15 cellular contexts compared by ENCODE assay signal in genomic region chr15:47411733-47412530, GRCh38.
DNase-seq lines count a peak whose midpoint lies in the region; ATAC-seq and TF ChIP-seq lines count a peak whose summit lies in the region.
"Had no signal": no experiment of that assay in that cellular context is flagged by ENCODE, and none has a peak within 500 bp of the region (broad histone marks: within the 10 kb centered on the region; RNA-seq: fewer than 3 reads in every experiment).

No MANE protein-coding gene starts in this region.

- no peaks in the 10 kb centered on the region for H3K79me1 ChIP-seq in mesendoderm (ENCODE audit: low read length)

- no peak overlapping the region for H2BK5ac ChIP-seq in mesendoderm (ENCODE audit: low read length)

- no peak overlapping the region for H4K5ac ChIP-seq in mesendoderm (ENCODE audit: low read length)

- no peak overlapping the region for H3K18ac ChIP-seq in mesendoderm (ENCODE audit: low read length)

- H2AK5ac ChIP-seq in mesendoderm (ENCODE audit: low read length): no peak overlapping the region

- no peak overlapping the region for H2BK120ac ChIP-seq in mesendoderm (ENCODE audit: low read depth, low read length)

- H3K23ac ChIP-seq in mesendoderm (ENCODE audit: low read length): no peak overlapping the region

- no peak for TF ChIP-seq POLR2A in suprapubic skin (IDR thresholded peaks at IDR 0.05)

- H3K27ac ChIP-seq in WERI-Rb-1: peak overlapping the region; percentile 51
- no peak overlapping the region for H3K27ac ChIP-seq in mesendoderm (ENCODE audit: low read depth, low read length)
- no peak overlapping the region for H3K27ac ChIP-seq in suprapubic skin
- H3K27ac ChIP-seq: uterus had no signal

- no peak overlapping the region for H4K8ac ChIP-seq in mesendoderm (ENCODE audit: low read depth, low read length)

- H3K27me3 ChIP-seq in WERI-Rb-1 (ENCODE audit: insufficient read depth, low read depth, severe bottlenecking) (no peaks in the 10 kb centered on the region), mesendoderm (ENCODE audit: insufficient read depth, low read length, poor library complexity) (no peaks in the 10 kb centered on the region), suprapubic skin (no peaks in the 10 kb centered on the region)
- H3K27me3 ChIP-seq: uterus had no signal

- H3K4me3 ChIP-seq in WERI-Rb-1 (ENCODE audit: low read depth, low read length) (peak overlapping the region; percentile 15), mesendoderm (ENCODE audit: low read length) (no peak overlapping the region), suprapubic skin (no peak overlapping the region)
- H3K4me3 ChIP-seq: uterus had no signal

- no peak overlapping the region for H3K56ac ChIP-seq in mesendoderm (ENCODE audit: low read length)

- TF ChIP-seq EP300 in suprapubic skin (IDR thresholded peaks at IDR 0.05): no peak

- no peaks in the 10 kb centered on the region for H3K79me2 ChIP-seq in mesendoderm (ENCODE audit: control insufficient read depth, insufficient read depth, low read length)

- peak; percentile 72 for DNase-seq in D341Med (ENCODE audit: low spot score)
- DNase-seq in NCI-H2081 treated with DMSO at 0.1 percent for 48 hours (lab: John Stamatoyannopoulos, UW): peak; percentile 67
- peak; percentile 75 for DNase-seq in WERI-Rb-1
- DNase-seq in mesendoderm: no peak
- DNase-seq in suprapubic skin (ENCODE audit: low spot score in 2 of 2): no peak
- DNase-seq in stimulated activated CD4-positive, alpha-beta T cell treated with anti-CD3 and anti-CD28 coated beads, Interleukin-2, amount 100 ng/mL, for 48 hours: no peak
- DNase-seq in T-helper 1 cell: no peak
- DNase-seq: activated CD8-positive, alpha-beta T cell treated with anti-CD3 and anti-CD28 coated beads for 36 hours; activated naive CD8-positive, alpha-beta T cell treated with anti-CD3 and anti-CD28 coated beads, Interleukin-2, amount 50 U/mL, for 24 hours; head of caudate nucleus; occipital lobe; PC-3; stimulated activated naive B cell treated with anti-CD40 and anti-IgM and Interleukin-4, amounts not matched to agents 10 μg/mL and 1 μg/mL and 100 μg/mL, for 72 hours; uterus had no signal

- H3K9me3 ChIP-seq in WERI-Rb-1 (ENCODE audit: severe bottlenecking): no peaks in the 10 kb centered on the region
- H3K9me3 ChIP-seq in suprapubic skin: no peaks in the 10 kb centered on the region
- H3K9me3 ChIP-seq: uterus had no signal

- no CpG with 5 or more reads among the region's 7 CpGs for WGBS in mesendoderm (ENCODE audit: extremely low coverage, insufficient coverage, low lambda C conversion rate)
- 76% methylated on average over 7 of the region's 7 CpGs for WGBS in suprapubic skin

- no peak overlapping the region for H3K9ac ChIP-seq in mesendoderm (ENCODE audit: low read length)

- no peak for ATAC-seq in GM21360 (IDR thresholded peaks at IDR 0.05; ENCODE audit: unreplicated experiment)
- ATAC-seq: activated CD8-positive, alpha-beta T cell treated with anti-CD3 and anti-CD28 coated beads for 36 hours; activated naive CD8-positive, alpha-beta T cell treated with anti-CD3 and anti-CD28 coated beads, Interleukin-2, amount 50 U/mL, for 24 hours; PC-3; stimulated activated naive B cell treated with anti-CD40 and anti-IgM and Interleukin-4, amounts not matched to agents 10 μg/mL and 1 μg/mL and 100 μg/mL, for 72 hours had no signal

- no peaks in the 10 kb centered on the region for H3K36me3 ChIP-seq in WERI-Rb-1
- H3K36me3 ChIP-seq in mesendoderm (ENCODE audit: control insufficient read depth, insufficient read depth, low read length): no peaks in the 10 kb centered on the region
- no peaks in the 10 kb centered on the region for H3K36me3 ChIP-seq in suprapubic skin
- H3K36me3 ChIP-seq: uterus had no signal

- peaks cover 2% of the 10 kb centered on the region for H3K4me1 ChIP-seq in mesendoderm (ENCODE audit: control insufficient read depth, low read depth, low read length)
- H3K4me1 ChIP-seq in suprapubic skin: no peaks in the 10 kb centered on the region
- H3K4me1 ChIP-seq: uterus had no signal

- no peak overlapping the region for H2BK15ac ChIP-seq in mesendoderm (replicated peaks; ENCODE audit: low read depth)

- TF ChIP-seq CTCF in WERI-Rb-1 (IDR thresholded peaks at IDR 0.05; ENCODE audit: low read depth, low read length) (no peak), suprapubic skin (IDR thresholded peaks at IDR 0.05) (no peak)

- H3K4me2 ChIP-seq in mesendoderm (ENCODE audit: low read length): no peak overlapping the region

- H3K4ac ChIP-seq in mesendoderm (ENCODE audit: low read depth, low read length): peak overlapping the region; percentile 36

Comparison
In these comparisons a context has a peak if more than half of its experiments do, and no peak if none do; other contexts are left out.
1. DNase-seq: peak in D341Med (single experiment), NCI-H2081 treated with DMSO at 0.1 percent for 48 hours (single experiment) and WERI-Rb-1 (single experiment); none in mesendoderm (single experiment), suprapubic skin (0 of 2), stimulated activated CD4-positive, alpha-beta T cell treated with anti-CD3 and anti-CD28 coated beads, Interleukin-2, amount 100 ng/mL, for 48 hours (0 of 2) and T-helper 1 cell (0 of 5).